In genomic region chr10:100346765-100347567, GRCh38 we compare ENCODE assay signal across 1 cellular context.
TF ChIP-seq lines count a peak whose summit lies in the region.

SCD (plus strand) TSS chr10:100347233; CDS start chr10:100347505, 272 bp downstream.

TF ChIP-seq in HepG2, 621 proteins besides CTCF, POLR2A, EP300 and RAD21 (continued from another document and continues in another):
- TF ChIP-seq ZNF432 (CRISPR knock-in tag; IDR thresholded peaks at IDR 0.05; ENCODE audit: borderline replicate concordance) (0 out of 2 replicates have a peak, but pooled peaks have one; percentile 53), PBX2 (CRISPR knock-in tag; IDR thresholded peaks at IDR 0.05) (no peak), ZFAT (CRISPR knock-in tag; conservative IDR thresholded peaks at IDR 0.05) (no peak), ZNF292 (CRISPR knock-in tag; IDR thresholded peaks at IDR 0.05; ENCODE audit: borderline replicate concordance, low read depth) (peak; percentile 74), KLF13 (CRISPR knock-in tag; IDR thresholded peaks at IDR 0.05) (no peak), SAFB2 (CRISPR knock-in tag; IDR thresholded peaks at IDR 0.05; ENCODE audit: borderline replicate concordance, low read depth) (no peak), KDM1A (CRISPR knock-in tag; IDR thresholded peaks at IDR 0.05) (0 out of 2 replicates have a peak, but pooled peaks have one; percentile 45), KLF9 (CRISPR knock-in tag; IDR thresholded peaks at IDR 0.05; ENCODE audit: low read depth) (no peak), ZNF207 (IDR thresholded peaks at IDR 0.05; ENCODE audit: borderline replicate concordance) (no peak), ZNF597 (CRISPR knock-in tag; IDR thresholded peaks at IDR 0.05) (no peak), PLSCR1 (CRISPR knock-in tag; IDR thresholded peaks at IDR 0.05; ENCODE audit: borderline replicate concordance) (0 out of 2 replicates have a peak, but pooled peaks have one; percentile 65), GATAD1 (CRISPR knock-in tag; IDR thresholded peaks at IDR 0.05) (0 out of 2 replicates have a peak, but pooled peaks have one; percentile 19), SOX6 (IDR thresholded peaks at IDR 0.05) (no peak), SOX6 (CRISPR knock-in tag; IDR thresholded peaks at IDR 0.05) (no peak; the same call in 1 of the 2 replicates), ZKSCAN1 (IDR thresholded peaks at IDR 0.05; ENCODE audit: low read length) (no peak), SOX13 (IDR thresholded peaks at IDR 0.05) (no peak; the same call in 1 of the 2 replicates), SOX13 (CRISPR knock-in tag; conservative IDR thresholded peaks at IDR 0.05 in 1 of 2, IDR thresholded peaks at IDR 0.05 in 1 of 2) (0 out of 4 replicates have a peak, but pooled peaks of 1 of the 2 experiments have one; percentile 14), ARID5B (CRISPR knock-in tag; IDR thresholded peaks at IDR 0.05) (peak; percentile 70), RBM22 (optimal IDR thresholded peaks at IDR 0.05; ENCODE audit: low read length) (peak; percentile 26), MAFG (CRISPR knock-in tag; IDR thresholded peaks at IDR 0.05) (no peak), HNRNPL (IDR thresholded peaks at IDR 0.05; ENCODE audit: low read depth, low read length) (peak; percentile 56), CAMTA2 (CRISPR knock-in tag; IDR thresholded peaks at IDR 0.05; ENCODE audit: borderline replicate concordance) (no peak; the same call in 1 of the 2 replicates), YEATS2 (CRISPR knock-in tag; IDR thresholded peaks at IDR 0.05; ENCODE audit: borderline replicate concordance) (no peak), ZNF605 (CRISPR knock-in tag; IDR thresholded peaks at IDR 0.05) (no peak; the same call in 1 of the 2 replicates), PHF5A (CRISPR knock-in tag; IDR thresholded peaks at IDR 0.05; ENCODE audit: low read depth, unreplicated experiment) (no peak), ZNF639 (CRISPR knock-in tag; conservative IDR thresholded peaks at IDR 0.05) (no peak), REPIN1 (CRISPR knock-in tag; IDR thresholded peaks at IDR 0.05; ENCODE audit: borderline replicate concordance, low read depth) (no peak; the same call in 1 of the 2 replicates), ZSCAN30 (CRISPR knock-in tag; IDR thresholded peaks at IDR 0.05) (peak; percentile 91; the same call in 1 of the 2 replicates), LBX2 (CRISPR knock-in tag; IDR thresholded peaks at IDR 0.05; ENCODE audit: borderline replicate concordance) (no peak), TSC22D2 (CRISPR knock-in tag; IDR thresholded peaks at IDR 0.05; ENCODE audit: borderline replicate concordance) (no peak; the same call in 1 of the 2 replicates), ZFP36 (IDR thresholded peaks at IDR 0.05; ENCODE audit: borderline replicate concordance, low read depth, low read length, partially characterized antibody) (no peak), THAP11 (CRISPR knock-in tag; IDR thresholded peaks at IDR 0.05) (peak; percentile 33; the same call in 1 of the 2 replicates), NAIF1 (CRISPR knock-in tag; IDR thresholded peaks at IDR 0.05; ENCODE audit: borderline replicate concordance) (peak; percentile 73; the same call in 1 of the 2 replicates), DMAP1 (CRISPR knock-in tag; IDR thresholded peaks at IDR 0.05) (peak; percentile 55; the same call in 1 of the 2 replicates), NFIC (IDR thresholded peaks at IDR 0.05; ENCODE audit: low read length) (no peak), REL (CRISPR knock-in tag; conservative IDR thresholded peaks at IDR 0.05) (peak; percentile 69; the same call in 1 of the 2 replicates), RCOR2 (CRISPR knock-in tag; IDR thresholded peaks at IDR 0.05) (no peak), ISL2 (CRISPR knock-in tag; IDR thresholded peaks at IDR 0.05) (peak; percentile 53), HMG20B (CRISPR knock-in tag; conservative IDR thresholded peaks at IDR 0.05) (0 out of 2 replicates have a peak, but pooled peaks have one; percentile 10), DBP (CRISPR knock-in tag; IDR thresholded peaks at IDR 0.05; ENCODE audit: not compliant biosample characterization) (no peak), CEBPZ (IDR thresholded peaks at IDR 0.05; ENCODE audit: low read length) (no peak), PCBP1 (IDR thresholded peaks at IDR 0.05; ENCODE audit: borderline replicate concordance, low read depth, low read length) (no peak; the same call in 1 of the 2 replicates), IKZF5 (CRISPR knock-in tag; IDR thresholded peaks at IDR 0.05) (peak; percentile 54), ETV5 (CRISPR knock-in tag; IDR thresholded peaks at IDR 0.05; ENCODE audit: borderline replicate concordance) (peak; percentile 55), FOSL1 (CRISPR knock-in tag; IDR thresholded peaks at IDR 0.05; ENCODE audit: borderline replicate concordance) (no peak), KLF6 (CRISPR knock-in tag; IDR thresholded peaks at IDR 0.05) (0 out of 2 replicates have a peak, but pooled peaks have one; percentile 27), ZNF784 (CRISPR knock-in tag; IDR thresholded peaks at IDR 0.05; ENCODE audit: borderline replicate concordance) (no peak), MNT (IDR thresholded peaks at IDR 0.05) (peak; percentile 12; the same call in 1 of the 2 replicates), ZBTB8A (CRISPR knock-in tag; IDR thresholded peaks at IDR 0.05; ENCODE audit: borderline replicate concordance, low read depth) (no peak)
